In the genomic region with DNA sequence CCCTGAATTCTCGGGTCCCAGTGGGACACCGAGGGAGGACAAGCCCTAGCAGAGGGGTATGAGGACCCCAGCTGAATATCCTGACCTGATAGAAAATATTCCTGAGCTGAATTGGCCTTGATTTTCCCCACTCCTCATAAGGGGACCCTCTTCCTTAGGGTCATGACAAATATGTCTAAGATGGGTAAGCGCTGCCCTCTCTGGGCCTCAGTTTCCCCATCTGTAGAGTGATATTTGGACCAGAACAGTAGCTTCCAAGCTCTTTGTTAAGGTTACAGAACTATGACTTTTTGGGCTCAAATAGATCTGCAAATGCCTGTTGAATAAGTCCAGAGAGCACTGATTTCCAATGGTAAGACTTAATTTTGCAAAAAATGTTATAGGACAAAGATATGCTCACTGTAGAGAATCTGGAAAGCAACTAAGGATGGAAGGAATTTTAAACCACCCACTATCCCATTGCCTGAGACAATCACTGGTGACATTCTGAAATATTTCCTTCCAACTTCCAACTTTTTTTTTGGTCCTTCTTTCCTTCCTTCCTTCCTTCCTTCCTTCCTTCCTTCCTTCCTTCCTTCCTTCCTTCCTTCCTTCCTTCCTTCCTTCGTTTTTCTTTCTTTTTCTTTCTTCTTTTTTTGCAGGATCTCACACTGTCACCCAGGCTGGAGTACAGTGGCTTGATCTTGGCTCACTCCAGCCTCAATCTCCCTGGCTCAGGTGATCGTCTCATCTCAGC, we compare ENCODE assay signal across 9 cellular contexts. TPM values are rescaled to one million over a fixed set of nuclear protein-coding genes. Genes with fewer than 3 reads are reported as not detected.
DNase-seq lines count a peak whose midpoint lies in the region; ATAC-seq, FAIRE-seq and TF ChIP-seq lines count a peak whose summit lies in the region.
"Had no signal": no experiment of that assay in that cellular context is flagged by ENCODE, and none has a peak within 500 bp of the region (broad histone marks: within the 10 kb centered on the region; RNA-seq: fewer than 3 reads in every experiment).

No MANE protein-coding gene starts in this region.

- SMC1A ChIA-PET in GM12878 (lab: Charles Lee; ENCODE audit: uncharacterized antibody, unreplicated experiment), result interaction anchor here (0.8 to 2.1 kb wide), 4 partner anchors 59 to 288 kb away, joined by 3 to 15 read pairs (median 4); no protein-coding TSS in a partner anchor

- intact Hi-C loops in HCT116 (cut with micrococcal nuclease), result loop anchor here (1.0 to 10.0 kb wide), 5 partner anchors 62 to 436 kb away; a partner anchor contains a TSS
- intact Hi-C loops in GM12878 (cut with micrococcal nuclease; ENCODE audit: unreplicated experiment), result loop anchor here (2.0 to 10.0 kb wide), 7 partner anchors 62 to 786 kb away; a partner anchor contains a TSS
- intact Hi-C loops in natural killer cell (cut with micrococcal nuclease), result loop anchor here (1.0 to 10.0 kb wide), 4 partner anchors 376 to 788 kb away; a partner anchor contains a TSS
- intact Hi-C loops in posterior cingulate gyrus (cut with DNase I), result loop anchor here (2.0 kb wide), 1 partner anchor 438 kb away; a partner anchor contains a TSS

- H3K4me1 Mint-ChIP-seq in natural killer cell (peaks cover 6 to 7% of the 10 kb centered on the region in 2 donors), H9 (peaks cover 9 to 15% of the 10 kb centered on the region in 2 experiments)

- H3K4me1 ChIP-seq in BLaER1, result peaks cover 17% of the 10 kb centered on the region
- peaks cover 0 to 14% of the 10 kb centered on the region in 2 experiments; a peak in 2 of 4 replicates for H3K4me1 ChIP-seq in HCT116 (ENCODE audit: control insufficient read depth in 1 of 2, insufficient read depth in 2 of 2, low read length in 2 of 2)
- no peaks in the 10 kb centered on the region for H3K4me1 ChIP-seq in GM12878 (ENCODE audit: control insufficient read depth, insufficient read depth, low read length)
- no peaks in the 10 kb centered on the region for H3K4me1 ChIP-seq in H9 (ENCODE audit: insufficient read depth, low read length)

- H3K23ac ChIP-seq in H9 (ENCODE audit: insufficient read length, low read depth, low read length), result no peak overlapping the region

- no peak overlapping the region for H3T11ph ChIP-seq in H9 (ENCODE audit: low read length)

- no peak overlapping the region for H2BK15ac ChIP-seq in H9 (ENCODE audit: low read depth, low read length)

- POLR2A ChIA-PET in HCT116 (lab: Charles Lee), result interaction anchor here (0.6 kb wide), 1 partner anchor 187 kb away, joined by 3 read pairs; no protein-coding TSS in a partner anchor
- POLR2A ChIA-PET in GM12878 (lab: Charles Lee), result interaction anchor here (0.6 kb wide), 1 partner anchor 21 kb away, joined by 5 read pairs; no protein-coding TSS in a partner anchor

- no peaks in the 10 kb centered on the region for H4K20me1 ChIP-seq in BLaER1
- H4K20me1 ChIP-seq in HCT116 (ENCODE audit: insufficient read depth), result no peaks in the 10 kb centered on the region
- H4K20me1 ChIP-seq in GM12878 (ENCODE audit: control insufficient read depth, insufficient read depth), result no peaks in the 10 kb centered on the region
- no peaks in the 10 kb centered on the region for H4K20me1 ChIP-seq in H9 (ENCODE audit: control insufficient read depth, insufficient read depth, insufficient read length)

- 38% methylated on average over 5 of the region's 5 CpGs for WGBS in GM12878 (ENCODE audit: insufficient coverage, insufficient replicate concordance, low lambda C conversion rate, missing lambda C conversion rate)
- WGBS in H9 (ENCODE audit: extremely low coverage, insufficient read length, low lambda C conversion rate), result no CpG with 5 or more reads among the region's 5 CpGs

- H3K79me2 ChIP-seq in HCT116 (ENCODE audit: insufficient read depth, low read length) (no peaks in the 10 kb centered on the region), GM12878 (ENCODE audit: control insufficient read depth, insufficient read depth, low read length) (no peaks in the 10 kb centered on the region), H9 (ENCODE audit: insufficient read depth, low read length) (no peaks in the 10 kb centered on the region)

- BruUV-seq in HCT116 (replicated peaks; lab: Mats Ljungman, UMichigan) (no TSS peak), GM12878 (replicated peaks; lab: Mats Ljungman, UMichigan) (no TSS peak)

- FAIRE-seq in GM12878 (lab: Jason Lieb, UNC), result no peak
- FAIRE-seq in urothelium cell line (lab: Jason Lieb, UNC), result no peak

- no peaks in the 10 kb centered on the region for H3K9me3 ChIP-seq in BLaER1
- H3K9me3 ChIP-seq in HCT116 (ENCODE audit: control insufficient read depth in 1 of 2, insufficient read depth in 1 of 2, low read depth in 1 of 2, low read length in 2 of 2), result no peaks in the 10 kb centered on the region
- H3K9me3 ChIP-seq in GM12878 (replicated peaks; ENCODE audit: control insufficient read depth, insufficient read depth, low read length), result no peaks in the 10 kb centered on the region
- H3K9me3 ChIP-seq in H9 (ENCODE audit: control insufficient read depth, low read depth, low read length), result no peaks in the 10 kb centered on the region

- H3K4me3 Mint-ChIP-seq in natural killer cell (peak overlapping the region; percentile 89), H9 (peak overlapping the region in 1 of 2 experiments; percentile 42; a peak in 1 of 5 replicates)

- no peak overlapping the region for H3K56ac ChIP-seq in H9 (ENCODE audit: insufficient read length, low read depth, low read length)

- H3K9me2 ChIP-seq in HCT116 (ENCODE audit: insufficient read depth), result no peaks in the 10 kb centered on the region

- H3K4me2 ChIP-seq in BLaER1 (peak overlapping the region; percentile 72), HCT116 (ENCODE audit: low read length) (peak overlapping the region; percentile 77), GM12878 (ENCODE audit: control insufficient read depth, insufficient read depth) (no peak overlapping the region; the same call in 1 of the 2 replicates), H9 (ENCODE audit: insufficient read depth, insufficient read length, low read length) (no peak overlapping the region)

- no peak overlapping the region for H2BK120ac ChIP-seq in H9 (ENCODE audit: low read depth, low read length, poor library complexity, severe bottlenecking)

- no peak overlapping the region for H2AK5ac ChIP-seq in H9 (ENCODE audit: insufficient read length, low read length)

- H3K14ac ChIP-seq in H9 (ENCODE audit: insufficient read depth, low read length), result no peak overlapping the region

- peaks cover 4% of the 10 kb centered on the region for H3K23me2 ChIP-seq in H9 (ENCODE audit: insufficient read length, low read depth, low read length, poor library complexity, severe bottlenecking)

- H2BK20ac ChIP-seq in H9 (ENCODE audit: low read depth, low read length, poor library complexity, severe bottlenecking), result no peak overlapping the region

- H3K27ac Mint-ChIP-seq in natural killer cell, result peak overlapping the region in 1 of 2 donors; percentile 91
- H3K27ac Mint-ChIP-seq in H9, result no peak overlapping the region; a peak in 1 of 7 replicates

- H3K27me3 ChIP-seq in BLaER1 (no peaks in the 10 kb centered on the region), HCT116 (ENCODE audit: insufficient read depth, low read length) (no peaks in the 10 kb centered on the region), GM12878 (replicated peaks in 1 of 2; ENCODE audit: control insufficient read depth in 2 of 2, insufficient read depth in 2 of 2, low read length in 1 of 2) (no peaks in the 10 kb centered on the region; a peak in 1 of 4 replicates), H9 (ENCODE audit: insufficient read depth, low read length) (no peaks in the 10 kb centered on the region)

- RAD21 ChIA-PET in HCT116 (lab: Charles Lee; ENCODE audit: low non-redundant PET in 1 of 2, low total read pairs in 2 of 2, uncharacterized antibody in 2 of 2, unreplicated experiment in 2 of 2) (interaction anchor here (0.7 to 1.0 kb wide), 4 partner anchors 12 to 420 kb away, joined by 3 to 4 read pairs (median 3); a partner anchor contains a TSS), GM12878 (lab: Charles Lee; ENCODE audit: unreplicated experiment) (interaction anchor here (0.8 to 2.1 kb wide), 11 partner anchors 8 to 287 kb away, joined by 3 to 14 read pairs (median 4); no protein-coding TSS in a partner anchor)

- DNase-seq in HCT116 (ENCODE audit: low read depth, low spot score) (no peak), GM12878 (ENCODE audit: low read depth, low spot score) (no peak), natural killer cell (no peak), H9 (no peak), posterior cingulate gyrus (no peak), urothelium cell line (ENCODE audit: low spot score) (no peak), SW 1271 (lab: John Stamatoyannopoulos, UW) (no peak)

- no peaks in the 10 kb centered on the region for H3K79me1 ChIP-seq in H9 (ENCODE audit: insufficient read depth, low read depth, low read length, poor library complexity, severe bottlenecking)

- H3K36me3 Mint-ChIP-seq in natural killer cell (no peaks in the 10 kb centered on the region), H9 (ENCODE audit: insufficient read depth in 1 of 3, low read depth in 3 of 3) (peaks cover 0 to 4% (median 0%) of the 10 kb centered on the region in 3 experiments; a peak in 1 of 7 replicates)

- TF ChIP-seq CTCF in HCT116 (IDR thresholded peaks at IDR 0.05 in 2 of 3, conservative IDR thresholded peaks at IDR 0.05 in 1 of 3; ENCODE audit: borderline replicate concordance in 1 of 3, insufficient read depth in 1 of 3, low read depth in 2 of 3, low read length in 2 of 3) (no peak), GM12878 (IDR thresholded peaks at IDR 0.05 in 2 of 3, conservative IDR thresholded peaks at IDR 0.05 in 1 of 3; ENCODE audit: control insufficient read depth in 2 of 3, extremely low read depth in 1 of 3, insufficient read depth in 1 of 3, low read depth in 3 of 3, low read length in 3 of 3) (no peak), natural killer cell (IDR thresholded peaks at IDR 0.05) (peak; percentile 59), H9 (conservative IDR thresholded peaks at IDR 0.05) (no peak; the same call in 2 of the 3 replicates)

- no peak overlapping the region for H2BK12ac ChIP-seq in H9 (ENCODE audit: insufficient read length, low read depth, low read length)

- TF ChIP-seq POLR2A in HCT116 (IDR thresholded peaks at IDR 0.05; ENCODE audit: borderline replicate concordance, extremely low read depth, insufficient read depth, insufficient read length) (no peak), GM12878 (IDR thresholded peaks at IDR 0.05; ENCODE audit: low read depth, low read length) (no peak)

- H3K18ac ChIP-seq in H9 (ENCODE audit: insufficient read length, low read depth, low read length), result no peak overlapping the region

- no peak for ATAC-seq in HCT116
- ATAC-seq in GM12878, result no peak
- no peak for ATAC-seq in natural killer cell

- no peak overlapping the region for H4K5ac ChIP-seq in H9 (ENCODE audit: insufficient read length, low read depth, low read length)

- peaks cover 0 to 3% of the 10 kb centered on the region in 2 donors for H3K27me3 Mint-ChIP-seq in natural killer cell (ENCODE audit: low read depth in 2 of 2)
- H3K27me3 Mint-ChIP-seq in H9 (ENCODE audit: low read depth), result peaks cover 7% of the 10 kb centered on the region

- H3K4me3 ChIP-seq in BLaER1, result peak overlapping the region; percentile 60
- peak overlapping the region in 1 of 2 experiments; percentile 57; a peak in 3 of 4 replicates for H3K4me3 ChIP-seq in HCT116 (replicated peaks in 1 of 2; ENCODE audit: low read depth in 1 of 2, low read length in 2 of 2)
- no peak overlapping the region for H3K4me3 ChIP-seq in GM12878

- no peak overlapping the region for H3K4ac ChIP-seq in H9 (ENCODE audit: low read depth, low read length)

- H3K9ac ChIP-seq in BLaER1 (no peak overlapping the region), HCT116 (ENCODE audit: low read length) (no peak overlapping the region), GM12878 (ENCODE audit: control insufficient read depth, insufficient read depth, low read length) (no peak overlapping the region; the same call in 1 of the 2 replicates), H9 (ENCODE audit: extremely low read depth, insufficient read length, low read length) (no peak overlapping the region)

- H4K8ac ChIP-seq in H9 (replicated peaks; ENCODE audit: insufficient read length, low read depth, low read length), result no peak overlapping the region

- no peak for TF ChIP-seq EP300 in GM12878 (IDR thresholded peaks at IDR 0.05; ENCODE audit: borderline replicate concordance in 1 of 2, control insufficient read depth in 1 of 2, low read depth in 2 of 2, low read length in 2 of 2)

- H3K9me3 Mint-ChIP-seq in natural killer cell (no peaks in the 10 kb centered on the region), H9 (peaks cover 0 to 5% of the 10 kb centered on the region in 2 experiments; a peak in 2 of 5 replicates)

- H4K91ac ChIP-seq in H9 (ENCODE audit: insufficient read length, low read depth, low read length), result no peak overlapping the region

- peak overlapping the region; percentile 94 for H2AFZ ChIP-seq in HCT116 (ENCODE audit: low read depth, low read length, poor library complexity, severe bottlenecking)
- H2AFZ ChIP-seq in GM12878 (ENCODE audit: control insufficient read depth, low read depth, low read length), result no peak overlapping the region
- no peak overlapping the region for H2AFZ ChIP-seq in H9 (ENCODE audit: low read length)

- no peak for TF ChIP-seq RAD21 in HCT116 (IDR thresholded peaks at IDR 0.05; ENCODE audit: low read depth)
- TF ChIP-seq RAD21 in GM12878 (IDR thresholded peaks at IDR 0.05; ENCODE audit: insufficient read depth, low read depth, low read length), result no peak

- no peak overlapping the region for H3K27ac ChIP-seq in BLaER1
- H3K27ac ChIP-seq in HCT116 (ENCODE audit: low read depth, low read length), result no peak overlapping the region
- H3K27ac ChIP-seq in GM12878 (ENCODE audit: control insufficient read depth, insufficient read depth), result no peak overlapping the region
- no peak overlapping the region for H3K27ac ChIP-seq in H9 (ENCODE audit: insufficient read length, low read depth, low read length)

- H3K36me3 ChIP-seq in BLaER1 (no peaks in the 10 kb centered on the region), HCT116 (ENCODE audit: control insufficient read depth in 1 of 2, insufficient read depth in 2 of 2, low read length in 2 of 2) (no peaks in the 10 kb centered on the region), GM12878 (ENCODE audit: control insufficient read depth in 2 of 2, insufficient read depth in 2 of 2, low read length in 1 of 2) (no peaks in the 10 kb centered on the region)

- no peak overlapping the region for H2BK5ac ChIP-seq in H9 (ENCODE audit: insufficient read length, low read length)

- CTCF ChIA-PET in HCT116 (lab: Charles Lee), result interaction anchor here (0.6 to 2.0 kb wide), 10 partner anchors 8 to 457 kb away, joined by 3 to 12 read pairs (median 6); a partner anchor contains a TSS
- CTCF ChIA-PET in GM12878 (lab: Yijun Ruan, JAX), result interaction anchor here (0.7 to 3.5 kb wide), 30 partner anchors 9 to 793 kb away, joined by 3 to 34 read pairs (median 4); a partner anchor contains a TSS

- in situ Hi-C loops in GM12878 (cut with MboI), result no loop called here

RNA-seq across cellular contexts. Expression of a gene that starts 32.0 kb away (rescaled TPM):
- total RNA-seq in HCT116 (2021; ENCODE audit: unreplicated experiment) (0.39 TPM), GM12878 (2014; rRNA removed) (0.44 and 0.62 TPM in 2 replicates), GM12878 (2014; rRNA removed; fragmentation: Illumina TruSeq; extraction: Trizol) (not detected in 2 replicates), GM12878 (2021) (0.77 and 0.82 TPM in 2 replicates), natural killer cell (not detected), H9 (2021) (not detected in 2 replicates)
- 1.3 and 2.3 TPM in 2 replicates for polyA plus RNA-seq in HCT116 (2012)
- total RNA-seq in GM12878 (2013; cell fraction: nucleolus; rRNA removed), result not detected in 2 replicates
- 2.1 TPM for polyA plus RNA-seq in GM12878 (2011; ENCODE audit: low read depth)
- polyA plus RNA-seq in GM12878 (2011; rRNA removed) (0.08 TPM in 1 of 2 replicates, not detected in the other), GM12878 (2014; fragmentation: Illumina TruSeq; extraction: Trizol) (0.57 TPM in 1 of 2 replicates, not detected in the other), GM12878 (2014; fragmentation: Nextera tagmentation; extraction: Ambion mirVana) (1 to 10 TPM; 1.8 TPM), GM12878 (2014; rRNA removed) (0.46 and 0.50 TPM in 2 replicates), GM12878 (2016; fragmentation: Nextera tagmentation; extraction: Ambion mirVana) (under 1 TPM; 0.50 to 0.57 TPM)
- 0.25 and 0.58 TPM in 2 replicates for polyA plus RNA-seq in GM12878 (2011; cell fraction: cytosol; rRNA removed)
- 0.31 TPM in 1 of 2 replicates, not detected in the other for polyA plus RNA-seq in GM12878 (2011; cell fraction: nucleus; rRNA removed)
- 1.3 and 1.7 TPM in 2 replicates for polyA plus RNA-seq in GM12878 (2012)
- 0.46 TPM in 1 of 2 replicates, not detected in the other for polyA minus RNA-seq in GM12878 (2011; rRNA and poly(A)+ RNA removed)
- polyA minus RNA-seq in GM12878 (2011; cell fraction: cytosol; rRNA and poly(A)+ RNA removed), result not detected in 2 replicates
- not detected in 2 replicates for polyA minus RNA-seq in GM12878 (2011; cell fraction: nucleus; rRNA and poly(A)+ RNA removed)
- total RNA-seq: pulmonary artery endothelial cell had no signal

RNA-seq across cellular contexts. Expression of a gene that starts 41.6 kb away (rescaled TPM):
- total RNA-seq in HCT116 (2021; ENCODE audit: unreplicated experiment) (0.47 TPM), GM12878 (2014; rRNA removed) (not detected in 2 replicates), GM12878 (2014; rRNA removed; fragmentation: Illumina TruSeq; extraction: Trizol) (not detected in 2 replicates), GM12878 (2021) (not detected in 2 replicates), natural killer cell (not detected), H9 (2021) (0.77 and 1.3 TPM in 2 replicates)
- 0.17 and 0.25 TPM in 2 replicates for polyA plus RNA-seq in HCT116 (2012)
- not detected in 2 replicates for total RNA-seq in GM12878 (2013; cell fraction: nucleolus; rRNA removed)
- polyA plus RNA-seq in GM12878 (2011; ENCODE audit: low read depth), result not detected
- polyA plus RNA-seq in GM12878 (2011; rRNA removed) (not detected in 2 replicates), GM12878 (2014; fragmentation: Illumina TruSeq; extraction: Trizol) (not detected in 2 replicates), GM12878 (2014; fragmentation: Nextera tagmentation; extraction: Ambion mirVana) (not detected), GM12878 (2014; rRNA removed) (not detected in 2 replicates), GM12878 (2016; fragmentation: Nextera tagmentation; extraction: Ambion mirVana) (not detected)
- polyA plus RNA-seq in GM12878 (2011; cell fraction: cytosol; rRNA removed), result not detected in 2 replicates
- not detected in 2 replicates for polyA plus RNA-seq in GM12878 (2011; cell fraction: nucleus; rRNA removed)
- polyA plus RNA-seq in GM12878 (2012), result not detected in 2 replicates
- polyA minus RNA-seq in GM12878 (2011; rRNA and poly(A)+ RNA removed), result not detected in 2 replicates
- polyA minus RNA-seq in GM12878 (2011; cell fraction: cytosol; rRNA and poly(A)+ RNA removed), result not detected in 2 replicates
- polyA minus RNA-seq in GM12878 (2011; cell fraction: nucleus; rRNA and poly(A)+ RNA removed), result not detected in 2 replicates
- total RNA-seq: pulmonary artery endothelial cell had no signal

Comparison
In these comparisons a context has a peak if more than half of its experiments do, and no peak if none do; other contexts are left out.
1. H3K4me2 ChIP-seq: peak in BLaER1 (single experiment) and HCT116 (single experiment); none in GM12878 (single experiment) and H9 (single experiment).